8 cellular contexts compared by ENCODE assay signal in the genomic region with DNA sequence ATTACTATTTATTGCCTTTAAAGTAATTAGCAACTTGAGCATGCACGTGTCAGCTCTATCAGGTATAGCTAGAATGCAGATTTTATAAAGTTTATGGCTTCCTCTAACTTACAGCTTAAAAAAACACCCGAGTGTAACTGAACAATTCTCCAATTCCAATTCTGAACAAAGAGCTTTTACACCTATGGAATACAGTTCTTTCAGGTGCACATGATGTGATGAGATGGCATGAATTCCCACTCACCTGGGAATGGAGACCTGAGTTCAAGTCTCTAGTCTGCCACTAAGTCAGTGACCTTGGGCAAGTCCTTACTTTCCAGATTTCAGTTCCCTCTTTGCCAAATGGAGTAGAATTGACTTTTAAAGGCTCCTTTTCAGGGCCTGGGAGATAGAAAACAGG. TPM values are rescaled to one million over a fixed set of nuclear protein-coding genes. Genes with fewer than 3 reads are reported as not detected.
A peak's percentile ranks its signal among the peaks of the same experiment; 100 is the strongest.
DNase-seq lines count a peak whose midpoint lies in the region; ATAC-seq, FAIRE-seq and TF ChIP-seq lines count a peak whose summit lies in the region.

No MANE protein-coding gene starts in this region.

- ATAC-seq in CD4-positive, alpha-beta T cell (ENCODE audit: poor library complexity): no peak
- no peak for ATAC-seq in GM19328 (IDR thresholded peaks at IDR 0.05; ENCODE audit: unreplicated experiment)

- peaks cover 62% of the 10 kb centered on the region for H3K36me3 Mint-ChIP-seq in CD4-positive, alpha-beta T cell (ENCODE audit: low read depth)
- H3K36me3 Mint-ChIP-seq in nephron progenitor cell (ENCODE audit: low read depth): peaks cover 34% of the 10 kb centered on the region

- H3K4me3 ChIP-seq in ectodermal cell (ENCODE audit: insufficient read depth, low read depth, low read length): peak overlapping the region; percentile 77

- H3K4me1 ChIP-seq in ectodermal cell (ENCODE audit: control insufficient read depth, insufficient read depth, low read length): peaks cover 6% of the 10 kb centered on the region

- H3K27ac Mint-ChIP-seq in CD4-positive, alpha-beta T cell: peak overlapping the region; percentile 99
- peak overlapping the region; percentile 98 for H3K27ac Mint-ChIP-seq in nephron progenitor cell

- peaks cover 16% of the 10 kb centered on the region for H3K36me3 ChIP-seq in ectodermal cell (ENCODE audit: control insufficient read depth, insufficient read depth, low read length)

- H3K9me3 Mint-ChIP-seq in CD4-positive, alpha-beta T cell: no peaks in the 10 kb centered on the region
- H3K9me3 Mint-ChIP-seq in nephron progenitor cell: no peaks in the 10 kb centered on the region

- peak overlapping the region; percentile 99 for H3K4me3 Mint-ChIP-seq in CD4-positive, alpha-beta T cell
- peak overlapping the region; percentile 97 for H3K4me3 Mint-ChIP-seq in nephron progenitor cell

- H3K27me3 Mint-ChIP-seq in CD4-positive, alpha-beta T cell: no peaks in the 10 kb centered on the region
- H3K27me3 Mint-ChIP-seq in nephron progenitor cell (ENCODE audit: low read depth, poor library complexity): peaks cover 3% of the 10 kb centered on the region

- no peaks in the 10 kb centered on the region for H3K27me3 ChIP-seq in CD4-positive, alpha-beta T cell (ENCODE audit: control insufficient read depth, insufficient read depth, low read length)
- H3K27me3 ChIP-seq in ectodermal cell (ENCODE audit: control insufficient read depth, insufficient read depth, low read length, poor library complexity, severe bottlenecking): no peaks in the 10 kb centered on the region

- no peak for TF ChIP-seq CTCF in CD4-positive, alpha-beta T cell (IDR thresholded peaks at IDR 0.05)
- TF ChIP-seq CTCF in nephron progenitor cell (IDR thresholded peaks at IDR 0.05): no peak
- no peak for TF ChIP-seq CTCF in D721Med (IDR thresholded peaks at IDR 0.05; ENCODE audit: insufficient read depth, missing control alignments)

- CTCF ChIA-PET in CD4-positive, alpha-beta T cell (lab: Charles Lee): interaction anchor here (1.8 kb wide), 1 partner anchor 30 kb away, joined by 4 read pairs; no protein-coding TSS in a partner anchor

- WGBS in ectodermal cell, 2 experiments: 13 to 18% methylated on average over 2 of the region's 2 CpGs

- FAIRE-seq in D721Med (lab: Jason Lieb, UNC): no peak

- H3K9me3 ChIP-seq in CD4-positive, alpha-beta T cell (ENCODE audit: control insufficient read depth, low read length): no peaks in the 10 kb centered on the region
- no peaks in the 10 kb centered on the region for H3K9me3 ChIP-seq in ectodermal cell (ENCODE audit: control insufficient read depth, low read length)

- intact Hi-C loops in CD4-positive, alpha-beta T cell (cut with DNase I, micrococcal nuclease): loop anchor here (5.0 to 10.0 kb wide), 5 partner anchors 82 to 1948 kb away; a partner anchor contains a TSS

- H3K4me1 Mint-ChIP-seq in CD4-positive, alpha-beta T cell (ENCODE audit: low read depth): peaks cover 67% of the 10 kb centered on the region
- H3K4me1 Mint-ChIP-seq in nephron progenitor cell: peaks cover 59% of the 10 kb centered on the region

- POLR2A ChIA-PET in CD4-positive, alpha-beta T cell (lab: Charles Lee): interaction anchor here (0.8 to 1.4 kb wide), 3 partner anchors 12 to 452 kb away, joined by 3 to 7 read pairs (median 4); a partner anchor contains a TSS

- no peak for DNase-seq in CD4-positive, alpha-beta T cell
- DNase-seq in MV-4-11 (lab: John Stamatoyannopoulos, UW) (peak; percentile 31), nephron progenitor cell (no peak), HCEC 1CT (no peak), NCI-H2227 (lab: John Stamatoyannopoulos, UW; ENCODE audit: unreplicated experiment) (no peak), D721Med (ENCODE audit: insufficient read length, low spot score) (no peak)

- peak overlapping the region; percentile 97 for H3K27ac ChIP-seq in CD4-positive, alpha-beta T cell (ENCODE audit: low read depth, low read length)
- peak overlapping the region; percentile 97 for H3K27ac ChIP-seq in ectodermal cell (ENCODE audit: insufficient read depth, low read depth, low read length, poor library complexity, severe bottlenecking)

RNA-seq across cellular contexts. Expression of a gene that starts 1.8 kb away (rescaled TPM):
- 100 to 1,000 TPM; 368 TPM for total RNA-seq in CD4-positive, alpha-beta T cell
- 169 TPM for polyA plus RNA-seq in ectodermal cell (2013, experiment 1 of 4)
- polyA plus RNA-seq in ectodermal cell (2013, experiment 2 of 4): 184 TPM
- polyA plus RNA-seq in ectodermal cell (2013, experiment 3 of 4): 166 TPM
- polyA plus RNA-seq in ectodermal cell (2013, experiment 4 of 4): 181 TPM
